ENCODE assay signal across 13 cellular contexts in the genomic region with DNA sequence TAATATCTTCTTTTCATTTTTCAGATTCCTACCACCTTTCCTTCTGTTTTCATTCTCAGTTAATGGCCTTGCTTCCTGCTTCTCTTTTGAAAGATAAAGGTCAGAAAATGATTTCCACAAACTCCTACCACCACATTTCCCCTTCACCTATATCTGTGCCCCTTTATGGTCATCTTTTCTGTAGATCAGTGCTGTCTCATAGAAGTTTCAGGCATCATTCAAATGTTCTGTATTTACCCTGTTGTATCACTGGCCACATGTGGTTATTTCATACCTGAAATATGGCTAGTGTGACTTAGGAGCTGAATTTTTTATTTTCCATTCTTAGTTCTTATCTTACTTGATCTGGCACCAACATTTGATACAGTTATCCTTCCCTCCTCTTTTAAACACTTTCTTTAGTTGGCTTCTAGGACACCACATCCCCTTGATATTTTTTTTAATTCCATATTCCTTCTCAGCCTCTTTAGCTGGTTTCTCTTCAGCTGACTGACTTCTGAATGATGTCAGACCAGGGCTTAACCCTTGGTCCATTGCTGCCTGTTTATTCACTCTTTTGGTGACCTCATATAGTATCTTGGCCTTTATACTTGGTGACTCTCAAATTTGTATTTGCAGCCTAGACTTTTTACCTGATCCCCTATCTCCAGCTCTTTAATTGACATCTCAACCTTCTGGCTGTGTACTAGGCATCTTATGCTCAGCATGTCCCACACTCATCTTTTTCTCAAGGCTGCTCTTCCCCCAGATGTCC.
"Had no signal": no experiment of that assay in that cellular context is flagged by ENCODE, and none has a peak within 500 bp of the region (broad histone marks: within the 10 kb centered on the region; RNA-seq: fewer than 3 reads in every experiment).

No MANE protein-coding gene starts in this region.

- H3K27me3 Mint-ChIP-seq: naive B cell had no signal

- H3K9me3 ChIP-seq: colonic mucosa, gastroesophageal sphincter, lower lobe of right lung, upper lobe of left lung had no signal

- H3K4me3 Mint-ChIP-seq: naive B cell had no signal

- DNase-seq: activated CD4-positive, alpha-beta T cell treated with anti-CD3 and anti-CD28 coated beads, Interleukin-2, amount 50 U/mL, for 1 hour; activated CD4-positive, CD25-positive, alpha-beta regulatory T cell; activated T-cell treated with anti-CD3 and anti-CD28 coated beads, Interleukin-2, amount 50 U/mL, for 1 hour; colonic mucosa; effector CD4-positive, alpha-beta T cell; hippocampal formation; lower lobe of right lung; naive B cell; small intestine; T-helper 2 cell; upper lobe of left lung had no signal

- H3K36me3 ChIP-seq: colonic mucosa had no signal

- FAIRE-seq: endothelial cell of umbilical vein, small intestine had no signal

- H3K4me1 ChIP-seq: colonic mucosa, gastroesophageal sphincter, lower lobe of right lung had no signal

- ATAC-seq: gastroesophageal sphincter, lower lobe of right lung had no signal

- H3K27me3 ChIP-seq: colonic mucosa, gastroesophageal sphincter, upper lobe of left lung had no signal

- H3K9me3 Mint-ChIP-seq: naive B cell had no signal

- H3K27ac ChIP-seq: colonic mucosa, gastroesophageal sphincter, lower lobe of right lung, upper lobe of left lung had no signal

- H3K4me3 ChIP-seq: colonic mucosa, gastroesophageal sphincter, lower lobe of right lung, upper lobe of left lung had no signal
